11 cellular contexts compared by ENCODE assay signal in the genomic region with DNA sequence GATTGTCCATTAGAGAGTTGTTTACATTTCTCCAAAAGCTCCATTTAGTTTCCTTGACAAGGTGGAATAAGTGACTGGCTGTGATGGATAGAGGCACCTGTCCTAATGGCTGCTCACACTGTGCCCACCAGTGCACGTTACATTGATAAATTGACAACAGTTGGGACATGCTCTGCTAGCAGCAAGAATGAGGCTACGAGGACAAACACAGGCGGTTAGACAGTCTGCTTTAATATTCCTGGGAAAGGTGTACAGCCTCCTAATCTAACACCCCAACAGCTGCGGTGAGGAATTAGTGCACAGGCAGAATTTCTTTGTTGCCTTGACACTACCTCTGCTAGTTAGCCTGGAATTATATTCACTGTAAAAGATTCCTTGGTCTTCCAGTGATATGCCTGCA.
A peak's percentile ranks its signal among the peaks of the same experiment; 100 is the strongest.
DNase-seq lines count a peak whose midpoint lies in the region; ATAC-seq and TF ChIP-seq lines count a peak whose summit lies in the region.
"Had no signal": no experiment of that assay in that cellular context is flagged by ENCODE, and none has a peak within 500 bp of the region (broad histone marks: within the 10 kb centered on the region; RNA-seq: fewer than 3 reads in every experiment).

No MANE protein-coding gene starts in this region.

- POLR2A ChIA-PET in AG04450 (lab: Yijun Ruan, JAX) = no interaction called here

- H3K27me3 ChIP-seq in AG04450 (ENCODE audit: control insufficient read depth, insufficient read depth, low read length) = no peaks in the 10 kb centered on the region

- peaks cover 43% of the 10 kb centered on the region for H3K4me1 Mint-ChIP-seq in brain
- H3K4me1 Mint-ChIP-seq in nephron = peaks cover 41% of the 10 kb centered on the region

- no peaks in the 10 kb centered on the region for H3K9me3 ChIP-seq in AG04450 (ENCODE audit: control insufficient read depth, insufficient read depth, low read length)

- H3K27ac ChIP-seq in AG04450 (ENCODE audit: low read depth, low read length) = no peak overlapping the region

- ATAC-seq in HG03460 (IDR thresholded peaks at IDR 0.05; ENCODE audit: unreplicated experiment) (no peak), GM21723 (IDR thresholded peaks at IDR 0.05; ENCODE audit: unreplicated experiment) (no peak)
- ATAC-seq: activated T-cell treated with anti-CD3 and anti-CD28 coated beads, Interleukin-2, amount 50 U/mL, for 72 hours had no signal

- H3K4me3 ChIP-seq in AG04450 (ENCODE audit: low read depth, low read length) = peak overlapping the region; percentile 63

- H3K4me3 Mint-ChIP-seq in brain (peak overlapping the region in 3 of 5 experiments; percentile 16 to 87 (median 78)), nephron (peak overlapping the region; percentile 41 to 80 (median 76))

- DNase-seq in AG04450 (ENCODE audit: low read depth, low spot score) (no peak), NCI-H1105 treated with DMSO at 0.1 percent for 48 hours (lab: John Stamatoyannopoulos, UW) (peak; percentile 81), UCSD-AML1 (lab: John Stamatoyannopoulos, UW; ENCODE audit: unreplicated experiment) (no peak), GM13976 (ENCODE audit: low spot score) (no peak)
- DNase-seq: activated T-cell treated with anti-CD3 and anti-CD28 coated beads, Interleukin-2, amount 50 U/mL, for 72 hours; stimulated activated CD8-positive, alpha-beta memory T cell treated with anti-CD3 and anti-CD28 coated beads, Interleukin-4, amount 100 ng/mL, for 48 hours had no signal

- CTCF ChIA-PET in AG04450 (lab: Charles Lee) = interaction anchor here (1.7 to 2.2 kb wide), 2 partner anchors 270 to 357 kb away, joined by 4 to 7 read pairs; no protein-coding TSS in a partner anchor

- no peaks in the 10 kb centered on the region for H3K9me3 Mint-ChIP-seq in brain
- no peaks in the 10 kb centered on the region for H3K9me3 Mint-ChIP-seq in nephron
- H3K9me3 Mint-ChIP-seq: activated T-cell treated with anti-CD3 and anti-CD28 coated beads, Interleukin-2, amount 50 U/mL, for 72 hours; T-helper 2 cell treated with Interferon-gamma antibody and Interleukin-4, amounts not matched to agents 5 μg/mL and 100 μg/mL, for 36 hours had no signal

- no peaks in the 10 kb centered on the region for H3K27me3 Mint-ChIP-seq in brain
- no peaks in the 10 kb centered on the region for H3K27me3 Mint-ChIP-seq in nephron (ENCODE audit: low read depth)

- TF ChIP-seq CTCF in AG04450 (IDR thresholded peaks at IDR 0.05; ENCODE audit: low read depth, low read length) = no peak
- TF ChIP-seq CTCF in brain (conservative IDR thresholded peaks at IDR 0.05) = no peak
- no peak for TF ChIP-seq CTCF in nephron (IDR thresholded peaks at IDR 0.05; ENCODE audit: unreplicated experiment in 3 of 3)
- no peak for TF ChIP-seq CTCF in GM13976 (IDR thresholded peaks at IDR 0.05; ENCODE audit: borderline replicate concordance, control extremely low read depth, extremely low read depth, insufficient read depth, missing control alignments)

- H3K27ac Mint-ChIP-seq in brain (peak overlapping the region in 2 of 5 experiments; percentile 67 to 88), nephron (peak overlapping the region; percentile 86 to 99 (median 95))
- H3K27ac Mint-ChIP-seq: activated T-cell treated with anti-CD3 and anti-CD28 coated beads, Interleukin-2, amount 50 U/mL, for 72 hours had no signal

- in situ Hi-C loops in GM13976 (cut with MboI; ENCODE audit: low sequenced_read_pairs, unreplicated experiment) = no loop called here

- H3K36me3 Mint-ChIP-seq in brain (no peaks in the 10 kb centered on the region), nephron (ENCODE audit: low read depth) (no peaks in the 10 kb centered on the region)
